9 cellular contexts compared by ENCODE assay signal in the genomic region with DNA sequence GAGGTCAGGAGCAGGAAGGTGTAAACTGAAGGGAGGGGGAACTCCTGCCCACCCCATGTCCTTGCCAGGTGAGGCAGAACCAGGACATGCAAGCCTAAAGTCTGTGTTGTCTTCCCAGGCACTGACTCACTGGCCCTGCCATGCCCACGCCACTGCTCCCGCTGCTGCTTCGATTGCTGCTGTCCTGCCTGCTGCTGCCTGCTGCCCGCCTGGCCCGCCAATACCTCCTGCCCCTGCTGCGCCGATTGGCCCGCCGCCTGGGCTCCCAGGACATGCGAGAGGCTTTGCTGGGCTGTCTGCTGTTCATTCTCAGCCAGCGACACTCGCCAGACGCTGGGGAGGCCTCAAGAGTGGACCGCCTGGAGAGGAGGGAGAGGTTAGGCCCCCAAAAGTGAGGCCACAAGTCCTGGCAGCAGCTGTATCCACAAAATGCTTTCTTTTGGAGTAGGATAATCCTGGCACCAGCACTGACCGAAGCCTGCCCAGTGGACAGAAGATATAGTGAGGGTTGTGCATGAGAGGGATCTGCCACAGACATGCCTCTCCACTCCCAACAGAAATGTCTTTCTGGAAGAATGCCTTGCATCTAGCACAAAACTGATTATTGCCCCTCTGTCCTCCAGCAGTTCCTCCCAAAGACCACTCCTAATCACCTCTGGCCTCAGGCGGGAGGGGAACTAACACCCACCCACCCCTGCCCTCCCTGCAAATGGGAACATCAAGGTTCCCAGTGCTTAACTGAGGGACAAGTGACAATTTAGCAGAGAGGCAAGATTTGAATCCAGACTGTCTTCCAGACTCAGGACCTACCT. TPM values are rescaled to one million over a fixed set of nuclear protein-coding genes. Genes with fewer than 3 reads are reported as not detected.
A peak's percentile ranks its signal among the peaks of the same experiment; 100 is the strongest.
DNase-seq lines count a peak whose midpoint lies in the region; ATAC-seq and TF ChIP-seq lines count a peak whose summit lies in the region.
"Had no signal": no experiment of that assay in that cellular context is flagged by ENCODE, and none has a peak within 500 bp of the region (broad histone marks: within the 10 kb centered on the region; RNA-seq: fewer than 3 reads in every experiment).

No MANE protein-coding gene starts in this region.

- in situ Hi-C loops in ACHN (cut with HindIII; ENCODE audit: low pct_ligation_motif_present, low pct_unique_long_range_greater_than_20kb, low sequenced_read_pairs), result no loop called here

- 35 to 44% methylated on average over 9 to 15 of the region's 16 CpGs for WGBS in body of pancreas, 2 donors
- WGBS in suprapubic skin, result 75% methylated on average over 16 of the region's 16 CpGs

- no peaks in the 10 kb centered on the region for H3K36me3 ChIP-seq in HUES48 (ENCODE audit: control insufficient read depth, insufficient read depth, low read length)
- no peaks in the 10 kb centered on the region for H3K36me3 ChIP-seq in body of pancreas (replicated peaks in 1 of 2; ENCODE audit: insufficient read depth in 1 of 2, low read depth in 2 of 2)
- H3K36me3 ChIP-seq in suprapubic skin, result no peaks in the 10 kb centered on the region

- peaks cover 15% of the 10 kb centered on the region for H3K27me3 Mint-ChIP-seq in activated CD8-positive, alpha-beta memory T cell treated with anti-CD3 and anti-CD28 coated beads, Interleukin-2, amount 10 ng/mL, durations not matched to agents 7 days and 5 days

- H3K4me1 ChIP-seq in HUES48 (ENCODE audit: control insufficient read depth, insufficient read depth, low read length) (peaks cover 44% of the 10 kb centered on the region), body of pancreas (peaks cover 62% of the 10 kb centered on the region), suprapubic skin (peaks cover 59% of the 10 kb centered on the region)

- peak; percentile 16 for ATAC-seq in body of pancreas
- no peak for ATAC-seq in activated CD8-positive, alpha-beta memory T cell treated with anti-CD3 and anti-CD28 coated beads, Interleukin-2, amount 10 ng/mL, durations not matched to agents 7 days and 5 days
- ATAC-seq in GM21529 (IDR thresholded peaks at IDR 0.05; ENCODE audit: unreplicated experiment), result no peak

- DNase-seq in body of pancreas (peak; percentile 72 to 93 (median 80)), suprapubic skin (ENCODE audit: low spot score in 2 of 2) (peak in 1 of 2 donors; percentile 73), OCI-M2 (lab: John Stamatoyannopoulos, UW; ENCODE audit: unreplicated experiment) (no peak), ACHN (no peak)
- no peak for DNase-seq in activated CD8-positive, alpha-beta memory T cell treated with anti-CD3 and anti-CD28 coated beads, Interleukin-2, amount 10 ng/mL, durations not matched to agents 7 days and 5 days
- DNase-seq: activated CD8-positive, alpha-beta memory T cell treated with anti-CD3 and anti-CD28 coated beads, Interleukin-2, amount 50 U/mL, for 48 hours had no signal

- H3K4me1 Mint-ChIP-seq in activated CD8-positive, alpha-beta memory T cell treated with anti-CD3 and anti-CD28 coated beads, Interleukin-2, amount 10 ng/mL, durations not matched to agents 7 days and 5 days, result peaks cover 13% of the 10 kb centered on the region

- no peak overlapping the region for H3K4me3 Mint-ChIP-seq in activated CD8-positive, alpha-beta memory T cell treated with anti-CD3 and anti-CD28 coated beads, Interleukin-2, amount 10 ng/mL, durations not matched to agents 7 days and 5 days

- TF ChIP-seq CTCF in body of pancreas (IDR thresholded peaks at IDR 0.05) (no peak), suprapubic skin (IDR thresholded peaks at IDR 0.05) (no peak)

- peak; percentile 62 to 73 (median 64) for TF ChIP-seq POLR2A in body of pancreas (IDR thresholded peaks at IDR 0.05)
- no peak for TF ChIP-seq POLR2A in suprapubic skin (IDR thresholded peaks at IDR 0.05)

- H3K27ac ChIP-seq in HUES48 (ENCODE audit: low read depth, low read length) (peak overlapping the region; percentile 99), body of pancreas (peak overlapping the region; percentile 92 to 98 (median 94)), layer of hippocampus (ENCODE audit: low read depth, low read length) (peak overlapping the region; percentile 47), suprapubic skin (peak overlapping the region; percentile 92)

- H3K9ac ChIP-seq in HUES48 (ENCODE audit: low read depth, low read length), result no peak overlapping the region

- H3K9me3 ChIP-seq in HUES48 (ENCODE audit: control insufficient read depth, insufficient read depth, low read length) (no peaks in the 10 kb centered on the region), body of pancreas (no peaks in the 10 kb centered on the region), suprapubic skin (no peaks in the 10 kb centered on the region)

- no peak for TF ChIP-seq EP300 in suprapubic skin (IDR thresholded peaks at IDR 0.05)

- no peak overlapping the region for H3K27ac Mint-ChIP-seq in activated CD8-positive, alpha-beta memory T cell treated with anti-CD3 and anti-CD28 coated beads, Interleukin-2, amount 10 ng/mL, durations not matched to agents 7 days and 5 days

- H3K36me3 Mint-ChIP-seq in activated CD8-positive, alpha-beta memory T cell treated with anti-CD3 and anti-CD28 coated beads, Interleukin-2, amount 10 ng/mL, durations not matched to agents 7 days and 5 days, result no peaks in the 10 kb centered on the region

- intact Hi-C loops in body of pancreas (cut with DNase I), result no loop called here

- H3K4me3 ChIP-seq in HUES48 (ENCODE audit: low read depth, low read length) (0 out of 2 replicates have a peak overlapping the region, but pooled peaks have one; percentile 11), body of pancreas (no peak overlapping the region), suprapubic skin (no peak overlapping the region)

- H3K27me3 ChIP-seq in HUES48 (ENCODE audit: control insufficient read depth, insufficient read depth, low read length) (no peaks in the 10 kb centered on the region; the same call in 1 of the 2 replicates), body of pancreas (no peaks in the 10 kb centered on the region), layer of hippocampus (ENCODE audit: control insufficient read depth, insufficient read depth, low read length) (no peaks in the 10 kb centered on the region), suprapubic skin (no peaks in the 10 kb centered on the region)

- CTCF ChIA-PET in activated CD8-positive, alpha-beta memory T cell treated with anti-CD3 and anti-CD28 coated beads, Interleukin-2, amount 10 ng/mL, durations not matched to agents 7 days and 5 days (lab: Charles Lee), result interaction anchor here (1.8 kb wide), 1 partner anchor 17 kb away, joined by 5 read pairs; no protein-coding TSS in a partner anchor

- no peaks in the 10 kb centered on the region for H3K9me3 Mint-ChIP-seq in activated CD8-positive, alpha-beta memory T cell treated with anti-CD3 and anti-CD28 coated beads, Interleukin-2, amount 10 ng/mL, durations not matched to agents 7 days and 5 days (ENCODE audit: low read depth)

RNA-seq across cellular contexts. Expression of gene MYMX, which starts 0.8 kb away (rescaled TPM):
- total RNA-seq in body of pancreas, result 1 to 10 TPM in 1 of 2 donors, not detected in 1; 4.2 TPM
- total RNA-seq in suprapubic skin, result not detected
- total RNA-seq in activated CD8-positive, alpha-beta memory T cell treated with anti-CD3 and anti-CD28 coated beads, Interleukin-2, amount 10 ng/mL, durations not matched to agents 7 days and 5 days, result not detected

RNA-seq across cellular contexts. Expression of gene SLC29A1, which starts 5.9 kb away (rescaled TPM):
- total RNA-seq in body of pancreas, result 10 to 100 TPM; 44.8 to 90.3 TPM
- 100 to 1,000 TPM in 1 of 4 donors, 10 to 100 TPM in 3; 61.7 to 133 (median 75.3) TPM for total RNA-seq in suprapubic skin
- total RNA-seq in activated CD8-positive, alpha-beta memory T cell treated with anti-CD3 and anti-CD28 coated beads, Interleukin-2, amount 10 ng/mL, durations not matched to agents 7 days and 5 days, result 10 to 100 TPM; 39.8 to 49.9 TPM

RNA-seq across cellular contexts. Expression of gene HSP90AB1, which starts 29.4 kb away (rescaled TPM):
- total RNA-seq in body of pancreas (100 to 1,000 TPM; 269 to 441 TPM), suprapubic skin (100 to 1,000 TPM; 450 to 830 (median 678) TPM)
- 1,000 to 10,000 TPM in 1 of 2 experiments, 100 to 1,000 TPM in 1; 734 to 1,112 TPM for total RNA-seq in activated CD8-positive, alpha-beta memory T cell treated with anti-CD3 and anti-CD28 coated beads, Interleukin-2, amount 10 ng/mL, durations not matched to agents 7 days and 5 days

RNA-seq across cellular contexts. Expression of gene SLC35B2, which starts 39.8 kb away (rescaled TPM):
- 10 to 100 TPM; 31.1 to 33.9 TPM for total RNA-seq in body of pancreas
- total RNA-seq in suprapubic skin, result 10 to 100 TPM; 26.2 to 38.5 (median 30.9) TPM
- total RNA-seq in activated CD8-positive, alpha-beta memory T cell treated with anti-CD3 and anti-CD28 coated beads, Interleukin-2, amount 10 ng/mL, durations not matched to agents 7 days and 5 days, result 10 to 100 TPM; 28.0 to 39.6 TPM

RNA-seq across cellular contexts. Expression of gene NFKBIE, which starts 47.8 kb away (rescaled TPM):
- total RNA-seq in body of pancreas (10 to 100 TPM; 18.9 to 68.6 TPM), suprapubic skin (10 to 100 TPM; 12.9 to 25.0 (median 16.1) TPM)
- total RNA-seq in activated CD8-positive, alpha-beta memory T cell treated with anti-CD3 and anti-CD28 coated beads, Interleukin-2, amount 10 ng/mL, durations not matched to agents 7 days and 5 days, result 10 to 100 TPM; 24.5 to 37.7 TPM

Comparison
In these comparisons a context has a peak if more than half of its experiments do, and no peak if none do; other contexts are left out.
1. H3K27ac ChIP-seq: peak in every context shown above with its lines; median percentile 99 in HUES48; 94 in body of pancreas; 92 in suprapubic skin; 47 in layer of hippocampus.
2. DNase-seq: peak in body of pancreas (4 of 4); none in activated CD8-positive, alpha-beta memory T cell treated with anti-CD3 and anti-CD28 coated beads, Interleukin-2, amount 10 ng/mL, durations not matched to agents 7 days and 5 days (single experiment), OCI-M2 (single experiment) and ACHN (single experiment).
3. POLR2A ChIP-seq: peak in body of pancreas (3 of 3); none in suprapubic skin (0 of 2).